10 cellular contexts compared by ENCODE assay signal in genomic region chr15:100759698-100760356, GRCh38.
DNase-seq lines count a peak whose midpoint lies in the region; ATAC-seq, FAIRE-seq and TF ChIP-seq lines count a peak whose summit lies in the region.
"Had no signal": no experiment of that assay in that cellular context is flagged by ENCODE, and none has a peak within 500 bp of the region (broad histone marks: within the 10 kb centered on the region; RNA-seq: fewer than 3 reads in every experiment).

No MANE protein-coding gene starts in this region.

- no peak overlapping the region for H3K4me3 ChIP-seq in bronchial epithelial cell (ENCODE audit: low read depth, low read length)
- no peak overlapping the region for H3K4me3 ChIP-seq in mesodermal cell (ENCODE audit: extremely low read depth, insufficient read depth, low read length, poor library complexity, severe bottlenecking)

- no peaks in the 10 kb centered on the region for H3K36me3 ChIP-seq in bronchial epithelial cell (ENCODE audit: control insufficient read depth, insufficient read depth, low read length)
- H3K36me3 ChIP-seq in mesodermal cell (ENCODE audit: control insufficient read depth, insufficient read depth, low read length): no peaks in the 10 kb centered on the region

- FAIRE-seq in bronchial epithelial cell (lab: Jason Lieb, UNC): peak; percentile 83

- no peak for TF ChIP-seq CTCF in bronchial epithelial cell (IDR thresholded peaks at IDR 0.05; ENCODE audit: insufficient read depth, low read length, severe bottlenecking)

- peak; percentile 57 for DNase-seq in AG08396 (ENCODE audit: low spot score)
- peak in 43 of 76 experiments; percentile 0 to 71 (median 31) for DNase-seq in HUDEP-2 (lab: John Stamatoyannopoulos, UW; ENCODE audit: unreplicated experiment in 76 of 76)
- DNase-seq in bronchial epithelial cell (ENCODE audit: low read depth): peak; percentile 91
- no peak for DNase-seq in NCI-H187 treated with DMSO at 0.1 percent for 48 hours (lab: John Stamatoyannopoulos, UW)
- DNase-seq in activated CD4-positive, alpha-beta T cell treated with anti-CD3 and anti-CD28 coated beads for 48 hours: no peak
- DNase-seq: MV-4-11, naive B cell had no signal

- WGBS in mesodermal cell (ENCODE audit: insufficient coverage in 2 of 2), 2 experiments: 59 to 62% methylated on average over 10 of the region's 12 CpGs

- no peaks in the 10 kb centered on the region for H3K9me3 ChIP-seq in mesodermal cell (ENCODE audit: control insufficient read depth, low read length)

- H3K4me1 ChIP-seq in mesodermal cell (ENCODE audit: control insufficient read depth, insufficient read depth, low read length, poor library complexity, severe bottlenecking): peaks cover 19% of the 10 kb centered on the region

- no peaks in the 10 kb centered on the region for H3K27me3 ChIP-seq in bronchial epithelial cell (ENCODE audit: control insufficient read depth, insufficient read depth, low read length)

- ATAC-seq in GM19023 (IDR thresholded peaks at IDR 0.05; ENCODE audit: unreplicated experiment): no peak
- ATAC-seq in GM21423 (IDR thresholded peaks at IDR 0.05; ENCODE audit: unreplicated experiment): no peak

- peak overlapping the region; percentile 90 for H3K27ac ChIP-seq in mesodermal cell (ENCODE audit: low read depth, low read length, severe bottlenecking)

Comparison
In these comparisons a context has a peak if more than half of its experiments do, and no peak if none do; other contexts are left out.
1. DNase-seq: peak in AG08396 (single experiment), HUDEP-2 (43 of 76) and bronchial epithelial cell (single experiment); none in NCI-H187 treated with DMSO at 0.1 percent for 48 hours (single experiment) and activated CD4-positive, alpha-beta T cell treated with anti-CD3 and anti-CD28 coated beads for 48 hours (single experiment).